Comparison of ENCODE assay signal across 8 cellular contexts in genomic region chr17:47831934-47832327, GRCh38. TPM values are rescaled to one million over a fixed set of nuclear protein-coding genes. Genes with fewer than 3 reads are reported as not detected.
A peak's percentile ranks its signal among the peaks of the same experiment; 100 is the strongest.
DNase-seq lines count a peak whose midpoint lies in the region; ATAC-seq, FAIRE-seq and TF ChIP-seq lines count a peak whose summit lies in the region.

No MANE protein-coding gene starts in this region.

- BruUV-seq in Panc1 (replicated peaks; lab: Mats Ljungman, UMichigan) = no TSS peak

- H3K4me2 ChIP-seq in neuronal stem cell (ENCODE audit: insufficient read depth, low read length, poor library complexity, severe bottlenecking) = peak overlapping the region; percentile 55

- DNase-seq in Panc1 (ENCODE audit: low read depth, low spot score) = no peak
- no peak for DNase-seq in epithelial cell of proximal tubule (ENCODE audit: low read depth)
- no peak for DNase-seq in neuronal stem cell (ENCODE audit: low spot score)
- DNase-seq in small intestine = no peak
- no peak for DNase-seq in GM13977 (ENCODE audit: low spot score)
- no peak for DNase-seq in HCEC 1CT
- DNase-seq in islet precursor cell = no peak

- no peaks in the 10 kb centered on the region for H3K9me3 ChIP-seq in Panc1 (ENCODE audit: control insufficient read depth, insufficient read depth, low read depth, low read length)
- no peaks in the 10 kb centered on the region for H3K9me3 ChIP-seq in neuronal stem cell (replicated peaks in 1 of 2; ENCODE audit: control insufficient read depth in 2 of 2, insufficient read depth in 1 of 2, low read depth in 1 of 2, low read length in 2 of 2)
- H3K9me3 ChIP-seq in small intestine (ENCODE audit: control insufficient read depth, low read depth) = no peaks in the 10 kb centered on the region

- no peaks in the 10 kb centered on the region for H3K27me3 ChIP-seq in Panc1 (ENCODE audit: control insufficient read depth, insufficient read depth, low read length)
- H3K27me3 ChIP-seq in neuronal stem cell (ENCODE audit: control insufficient read depth in 3 of 3, insufficient read depth in 3 of 3, low read depth in 1 of 3, low read length in 3 of 3) = no peaks in the 10 kb centered on the region
- no peaks in the 10 kb centered on the region for H3K27me3 ChIP-seq in small intestine (ENCODE audit: control insufficient read depth in 2 of 2, insufficient read depth in 2 of 2, low read length in 2 of 2)

- peak overlapping the region; percentile 97 for H3K27ac ChIP-seq in Panc1 (ENCODE audit: low read length)
- H3K27ac ChIP-seq in neuronal stem cell (replicated peaks; ENCODE audit: low read length) = no peak overlapping the region
- no peak overlapping the region for H3K27ac ChIP-seq in small intestine (ENCODE audit: low read depth in 1 of 2, low read length in 1 of 2)

- intact Hi-C loops in Panc1 (cut with micrococcal nuclease; ENCODE audit: unreplicated experiment) = no loop called here

- TF ChIP-seq CTCF in Panc1 (IDR thresholded peaks at IDR 0.05) (no peak), epithelial cell of proximal tubule (conservative IDR thresholded peaks at IDR 0.05; ENCODE audit: low read depth, low read length) (no peak), GM13977 (IDR thresholded peaks at IDR 0.05; ENCODE audit: extremely low read depth, insufficient read depth, missing control alignments) (no peak)

- no peak overlapping the region for H2AK5ac ChIP-seq in neuronal stem cell (ENCODE audit: low read depth, low read length)

- H3K4ac ChIP-seq in neuronal stem cell (ENCODE audit: low read length) = no peak overlapping the region

- ATAC-seq in GM21526 (IDR thresholded peaks at IDR 0.05; ENCODE audit: low FRiP score, unreplicated experiment) = peak; percentile 7
- ATAC-seq in Panc1 = no peak; the same call in 1 of the 2 replicates

- peaks cover 15% of the 10 kb centered on the region; the same call in 1 of the 2 replicates for H3K4me1 ChIP-seq in Panc1 (ENCODE audit: control insufficient read depth, insufficient read depth, low read length)
- H3K4me1 ChIP-seq in neuronal stem cell (ENCODE audit: control insufficient read depth in 2 of 2, insufficient read depth in 1 of 2, low read depth in 1 of 2, low read length in 2 of 2) = peaks cover 5% of the 10 kb centered on the region in 2 donors
- peaks cover 2% of the 10 kb centered on the region in 2 donors for H3K4me1 ChIP-seq in small intestine (ENCODE audit: control insufficient read depth in 2 of 2, insufficient read depth in 1 of 2, low read depth in 1 of 2, low read length in 1 of 2)

- H2BK12ac ChIP-seq in neuronal stem cell (ENCODE audit: low read length) = no peak overlapping the region

- H3K36me3 ChIP-seq in Panc1 (ENCODE audit: control insufficient read depth, insufficient read depth, low read length) = peaks cover 4% of the 10 kb centered on the region; the same call in 1 of the 2 replicates
- peaks cover 16 to 33% of the 10 kb centered on the region in 2 donors for H3K36me3 ChIP-seq in neuronal stem cell (replicated peaks in 1 of 2; ENCODE audit: control insufficient read depth in 2 of 2, insufficient read depth in 2 of 2, low read length in 2 of 2)
- peaks cover 0 to 8% of the 10 kb centered on the region in 2 donors for H3K36me3 ChIP-seq in small intestine (ENCODE audit: control insufficient read depth in 2 of 2, insufficient read depth in 2 of 2, low read length in 2 of 2)

- CTCF ChIA-PET in Panc1 (lab: Charles Lee) = interaction anchor here (1.1 kb wide), 1 partner anchor 9 kb away, joined by 5 read pairs; the partner anchor contains the start of gene SCRN2

- no peak overlapping the region for H3K18ac ChIP-seq in neuronal stem cell (ENCODE audit: low read length)

- no peak overlapping the region for H2BK15ac ChIP-seq in neuronal stem cell (ENCODE audit: low read length)

- peak overlapping the region; percentile 72 for H3K9ac ChIP-seq in neuronal stem cell (ENCODE audit: low read depth, low read length, poor library complexity)

- peak overlapping the region; percentile 78 for H2AFZ ChIP-seq in neuronal stem cell (ENCODE audit: low read length)

- H2BK5ac ChIP-seq in neuronal stem cell (ENCODE audit: low read length) = no peak overlapping the region

- in situ Hi-C loops in Panc1 (cut with HindIII; ENCODE audit: low pct_unique_long_range_greater_than_20kb, low sequenced_read_pairs) = no loop called here
- in situ Hi-C loops in GM13977 (cut with MboI; ENCODE audit: low pct_unique_long_range_greater_than_20kb, low sequenced_read_pairs, unreplicated experiment) = no loop called here

- H4K8ac ChIP-seq in neuronal stem cell (ENCODE audit: low read depth, low read length) = no peak overlapping the region

- WGBS in neuronal stem cell (ENCODE audit: extremely low coverage in 2 of 2, insufficient read length in 2 of 2, insufficient replicate concordance in 1 of 2), 2 donors = no CpG with 5 or more reads among the region's 7 CpGs
- 5 to 15% (median 12%) methylated on average over 7 of the region's 7 CpGs for WGBS in small intestine, 3 donors

- no peak overlapping the region for H3K14ac ChIP-seq in neuronal stem cell (ENCODE audit: low read length)

- no peak overlapping the region for H4K91ac ChIP-seq in neuronal stem cell (ENCODE audit: low read depth, low read length, poor library complexity)

- no peak overlapping the region for H3K23ac ChIP-seq in neuronal stem cell (ENCODE audit: low read depth, low read length, poor library complexity)

- H3K4me3 ChIP-seq in Panc1 (ENCODE audit: low read depth in 2 of 2, low read length in 2 of 2) (peak overlapping the region; percentile 80 to 96), epithelial cell of proximal tubule (ENCODE audit: low read depth, low read length) (peak overlapping the region; percentile 82), neuronal stem cell (ENCODE audit: low read length in 2 of 2) (peak overlapping the region; percentile 31 to 59), small intestine (ENCODE audit: low read depth in 1 of 2, low read length in 2 of 2) (peak overlapping the region in 1 of 2 donors; percentile 0)

- POLR2A ChIA-PET in Panc1 (lab: Charles Lee) = interaction anchor here (1.0 kb wide), 1 partner anchor 182 kb away, joined by 3 read pairs; the partner anchor contains the start of gene KPNB1

- FAIRE-seq in small intestine (lab: Jason Lieb, UNC) = no peak

- H3K79me1 ChIP-seq in neuronal stem cell (ENCODE audit: low read depth, low read length) = peaks cover 1% of the 10 kb centered on the region

- no peak overlapping the region for H2BK120ac ChIP-seq in neuronal stem cell (ENCODE audit: low read depth, low read length)

RNA-seq across cellular contexts. Expression of gene LRRC46, which starts 0.5 kb away (rescaled TPM):
- total RNA-seq in Panc1 (2021; ENCODE audit: unreplicated experiment) = 1.9 TPM
- 1.7 TPM for polyA plus RNA-seq in Panc1 (2012; ENCODE audit: insufficient read length)
- not detected in 2 replicates for total RNA-seq in epithelial cell of proximal tubule
- 0.17 TPM for polyA plus RNA-seq in neuronal stem cell (2013, experiment 1 of 2)
- 0.32 TPM for polyA plus RNA-seq in neuronal stem cell (2013, experiment 2 of 2)
- polyA plus RNA-seq in small intestine = under 1 TPM; 0.22 to 0.54 (median 0.25) TPM

RNA-seq across cellular contexts. Expression of gene MRPL10, which starts 0.6 kb away (rescaled TPM):
- total RNA-seq in Panc1 (2021; ENCODE audit: unreplicated experiment) (41.9 TPM), epithelial cell of proximal tubule (40.6 and 51.3 TPM in 2 replicates)
- polyA plus RNA-seq in Panc1 (2012; ENCODE audit: insufficient read length) = 40.6 TPM
- 80.5 TPM for polyA plus RNA-seq in neuronal stem cell (2013, experiment 1 of 2)
- polyA plus RNA-seq in neuronal stem cell (2013, experiment 2 of 2) = 84.1 TPM
- 10 to 100 TPM; 47.0 to 54.1 (median 48.4) TPM for polyA plus RNA-seq in small intestine

RNA-seq across cellular contexts. Expression of gene SCRN2, which starts 9.1 kb away (rescaled TPM):
- total RNA-seq in Panc1 (2021; ENCODE audit: unreplicated experiment) (34.9 TPM), epithelial cell of proximal tubule (21.2 and 24.5 TPM in 2 replicates)
- 52.2 TPM for polyA plus RNA-seq in Panc1 (2012; ENCODE audit: insufficient read length)
- polyA plus RNA-seq in neuronal stem cell (2013, experiment 1 of 2) = 37.2 TPM
- polyA plus RNA-seq in neuronal stem cell (2013, experiment 2 of 2) = 36.3 TPM
- 100 to 1,000 TPM in 1 of 3 donors, 10 to 100 TPM in 2; 46.0 to 127 (median 81.3) TPM for polyA plus RNA-seq in small intestine

RNA-seq across cellular contexts. Expression of gene OSBPL7, which starts 10.3 kb away (rescaled TPM):
- 9.1 TPM for total RNA-seq in Panc1 (2021; ENCODE audit: unreplicated experiment)
- polyA plus RNA-seq in Panc1 (2012; ENCODE audit: insufficient read length) = 12.4 TPM
- total RNA-seq in epithelial cell of proximal tubule = 6.9 and 8.4 TPM in 2 replicates
- 5.8 TPM for polyA plus RNA-seq in neuronal stem cell (2013, experiment 1 of 2)
- polyA plus RNA-seq in neuronal stem cell (2013, experiment 2 of 2) = 5.3 TPM
- polyA plus RNA-seq in small intestine = 10 to 100 TPM; 25.9 to 67.5 (median 28.6) TPM

RNA-seq across cellular contexts. Expression of gene SP6, which starts 19.0 kb away (rescaled TPM):
- total RNA-seq in Panc1 (2021; ENCODE audit: unreplicated experiment) (4.0 TPM), epithelial cell of proximal tubule (1.8 and 2.0 TPM in 2 replicates)
- polyA plus RNA-seq in Panc1 (2012; ENCODE audit: insufficient read length) = 2.9 TPM
- polyA plus RNA-seq in neuronal stem cell (2013, experiment 1 of 2) = 0.24 TPM
- polyA plus RNA-seq in neuronal stem cell (2013, experiment 2 of 2) = 0.26 TPM
- 1 to 10 TPM; 1.6 to 3.8 (median 2.5) TPM for polyA plus RNA-seq in small intestine
